In the genomic region with DNA sequence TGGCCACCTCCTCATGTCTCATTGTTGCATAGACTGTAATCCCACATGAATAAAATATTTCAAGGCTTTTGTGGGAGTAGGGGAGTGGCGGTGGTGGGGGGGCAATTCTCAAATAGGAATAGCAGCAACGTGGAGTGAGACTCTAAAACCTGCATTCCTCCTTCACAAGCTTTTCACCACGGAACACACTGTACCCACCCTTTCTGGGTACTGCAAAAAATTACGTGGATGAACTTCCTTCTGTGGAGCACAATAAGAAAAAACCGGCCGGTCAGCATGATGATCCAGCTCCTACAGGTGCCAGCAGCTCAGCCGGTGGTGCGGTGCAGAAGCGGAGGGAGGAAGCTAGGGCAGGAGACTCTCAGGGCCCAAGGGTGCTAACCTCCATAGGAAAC, we compare ENCODE assay signal across 9 cellular contexts. TPM values are rescaled to one million over a fixed set of nuclear protein-coding genes. Genes with fewer than 3 reads are reported as not detected.
DNase-seq lines count a peak whose midpoint lies in the region; ATAC-seq and TF ChIP-seq lines count a peak whose summit lies in the region.
"Had no signal": no experiment of that assay in that cellular context is flagged by ENCODE, and none has a peak within 500 bp of the region (broad histone marks: within the 10 kb centered on the region; RNA-seq: fewer than 3 reads in every experiment).

No MANE protein-coding gene starts in this region.

- no peak overlapping the region for H3K9ac ChIP-seq in HUES48 (ENCODE audit: low read depth, low read length)

- peaks cover 32 to 50% of the 10 kb centered on the region in 2 donors for H3K27me3 Mint-ChIP-seq in natural killer cell (ENCODE audit: low read depth in 2 of 2)

- H3K36me3 ChIP-seq in BE2C: no peaks in the 10 kb centered on the region
- no peaks in the 10 kb centered on the region for H3K36me3 ChIP-seq in HUES48 (ENCODE audit: control insufficient read depth, insufficient read depth, low read length)

- H3K4me3 ChIP-seq in BE2C (ENCODE audit: low read depth, low read length): peak overlapping the region; percentile 78
- H3K4me3 ChIP-seq in HUES48 (ENCODE audit: low read depth, low read length): peak overlapping the region; percentile 88

- H3K27ac Mint-ChIP-seq in natural killer cell: peak overlapping the region in 1 of 2 donors; percentile 82

- H3K36me3 Mint-ChIP-seq in natural killer cell: no peaks in the 10 kb centered on the region

- H3K9me3 ChIP-seq in BE2C: no peaks in the 10 kb centered on the region
- no peaks in the 10 kb centered on the region for H3K9me3 ChIP-seq in HUES48 (ENCODE audit: control insufficient read depth, insufficient read depth, low read length)

- H3K27me3 ChIP-seq in BE2C (no peaks in the 10 kb centered on the region), HUES48 (ENCODE audit: control insufficient read depth, insufficient read depth, low read length) (peaks cover 36% of the 10 kb centered on the region)

- intact Hi-C loops in natural killer cell (cut with micrococcal nuclease): no loop called here

- peak overlapping the region; percentile 91 for H3K4me3 Mint-ChIP-seq in natural killer cell

- H3K27ac ChIP-seq in HUES48 (ENCODE audit: low read depth, low read length): no peak overlapping the region
- H3K27ac ChIP-seq: epithelial cell of prostate had no signal

- H3K4me1 ChIP-seq in BE2C (peaks cover 8% of the 10 kb centered on the region), HUES48 (ENCODE audit: control insufficient read depth, insufficient read depth, low read length) (peaks cover 29% of the 10 kb centered on the region)

- TF ChIP-seq CTCF in BE2C (IDR thresholded peaks at IDR 0.05; ENCODE audit: low read depth, low read length) (no peak), natural killer cell (IDR thresholded peaks at IDR 0.05) (no peak)

- no peak for ATAC-seq in natural killer cell
- ATAC-seq in GM19324 (IDR thresholded peaks at IDR 0.05; ENCODE audit: low FRiP score, unreplicated experiment): no peak
- no peak for ATAC-seq in HG03378 (IDR thresholded peaks at IDR 0.05; ENCODE audit: unreplicated experiment)

- no peaks in the 10 kb centered on the region for H3K9me3 Mint-ChIP-seq in natural killer cell

- H3K4me1 Mint-ChIP-seq in natural killer cell: peaks cover 5 to 18% of the 10 kb centered on the region in 2 donors

- no peak for DNase-seq in BE2C
- peak; percentile 62 for DNase-seq in cerebellar cortex (ENCODE audit: low spot score)
- DNase-seq in natural killer cell: no peak
- no peak for DNase-seq in NCI-H524 (lab: John Stamatoyannopoulos, UW)
- no peak for DNase-seq in OCI-M2 (lab: John Stamatoyannopoulos, UW; ENCODE audit: unreplicated experiment)

RNA-seq across cellular contexts. Expression of a gene that starts 0.9 kb away (rescaled TPM):
- 4.6 TPM for polyA plus RNA-seq in BE2C (2012; ENCODE audit: insufficient read depth, insufficient read length, low read depth)
- total RNA-seq in natural killer cell: 1 to 10 TPM in 2 of 3 donors, under 1 TPM in 1; 0.43 to 4.4 (median 1.8) TPM

RNA-seq across cellular contexts. Expression of a gene that starts 19.9 kb away (rescaled TPM):
- polyA plus RNA-seq in BE2C (2012; ENCODE audit: insufficient read depth, insufficient read length, low read depth): 1.2 TPM
- total RNA-seq in natural killer cell: 1 to 10 TPM; 4.5 to 9.0 (median 4.6) TPM
